11 cellular contexts compared by ENCODE assay signal in the genomic region with DNA sequence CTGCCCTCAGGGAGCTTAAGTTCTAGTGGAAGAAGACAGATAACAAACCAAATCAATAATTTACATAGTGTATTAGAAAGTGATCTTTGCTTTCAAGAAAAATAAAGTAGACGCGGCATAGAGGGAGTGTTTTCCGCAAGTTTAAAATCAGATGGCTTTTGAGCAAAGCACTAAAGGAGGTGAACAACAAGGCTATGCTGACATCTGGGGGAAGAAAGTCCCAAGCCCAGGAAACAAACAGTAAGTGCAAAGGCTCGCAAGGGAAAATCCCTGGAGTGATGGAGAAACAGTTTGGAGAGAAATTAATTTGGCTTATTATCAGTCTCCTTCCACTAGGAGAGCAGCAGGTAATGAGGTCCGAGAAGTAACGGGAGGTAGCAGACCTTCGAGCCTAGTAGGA. TPM values are rescaled to one million over a fixed set of nuclear protein-coding genes. Genes with fewer than 3 reads are reported as not detected.
DNase-seq lines count a peak whose midpoint lies in the region; ATAC-seq and TF ChIP-seq lines count a peak whose summit lies in the region.
"Had no signal": no experiment of that assay in that cellular context is flagged by ENCODE, and none has a peak within 500 bp of the region (broad histone marks: within the 10 kb centered on the region; RNA-seq: fewer than 3 reads in every experiment).

No MANE protein-coding gene starts in this region.

- intact Hi-C loops in activated naive CD4-positive, alpha-beta T cell treated with anti-CD3 and anti-CD28 coated beads for 36 hours (cut with micrococcal nuclease), result loop anchor here (2.0 to 5.0 kb wide), 2 partner anchors 189 to 569 kb away; no protein-coding TSS in a partner anchor

- H3K27ac Mint-ChIP-seq in activated naive CD4-positive, alpha-beta T cell treated with anti-CD3 and anti-CD28 coated beads for 36 hours, result no peak overlapping the region
- no peak overlapping the region for H3K27ac Mint-ChIP-seq in stimulated activated memory B cell treated with anti-CD40 and anti-IgM and Interleukin-4, amounts not matched to agents 10 μg/mL and 1 μg/mL and 100 μg/mL, for 72 hours

- no peak for ATAC-seq in stimulated activated memory B cell treated with anti-CD40 and anti-IgM and Interleukin-4, amounts not matched to agents 10 μg/mL and 1 μg/mL and 100 μg/mL, for 72 hours
- no peak for ATAC-seq in HG03520 (IDR thresholded peaks at IDR 0.05; ENCODE audit: unreplicated experiment)

- no peaks in the 10 kb centered on the region for H3K36me3 ChIP-seq in endocrine pancreas (ENCODE audit: control insufficient read depth, insufficient read depth, low read length)
- H3K36me3 ChIP-seq: HAP-1, left ventricle myocardium inferior had no signal

- no peak for TF ChIP-seq CTCF in foreskin fibroblast (IDR thresholded peaks at IDR 0.05; ENCODE audit: low read depth, low read length)

- peaks cover 5% of the 10 kb centered on the region for H3K4me1 ChIP-seq in endocrine pancreas (ENCODE audit: control insufficient read depth, insufficient read depth, low read length)

- H3K4me3 Mint-ChIP-seq in activated naive CD4-positive, alpha-beta T cell treated with anti-CD3 and anti-CD28 coated beads for 36 hours, result peak overlapping the region; percentile 92
- H3K4me3 Mint-ChIP-seq in stimulated activated memory B cell treated with anti-CD40 and anti-IgM and Interleukin-4, amounts not matched to agents 10 μg/mL and 1 μg/mL and 100 μg/mL, for 72 hours, result peak overlapping the region; percentile 27

- CTCF ChIA-PET in activated naive CD4-positive, alpha-beta T cell treated with anti-CD3 and anti-CD28 coated beads for 36 hours (lab: Charles Lee), result interaction anchor here (0.5 to 4.7 kb wide), 8 partner anchors 9 to 328 kb away, joined by 3 to 98 read pairs (median 5); no protein-coding TSS in a partner anchor

- H3K9ac ChIP-seq in endocrine pancreas (ENCODE audit: control insufficient read depth, insufficient read depth, low read length), result peak overlapping the region; percentile 33

- H3K9me3 Mint-ChIP-seq in activated naive CD4-positive, alpha-beta T cell treated with anti-CD3 and anti-CD28 coated beads for 36 hours, result no peaks in the 10 kb centered on the region
- no peaks in the 10 kb centered on the region for H3K9me3 Mint-ChIP-seq in stimulated activated memory B cell treated with anti-CD40 and anti-IgM and Interleukin-4, amounts not matched to agents 10 μg/mL and 1 μg/mL and 100 μg/mL, for 72 hours

- H3K36me3 Mint-ChIP-seq in activated naive CD4-positive, alpha-beta T cell treated with anti-CD3 and anti-CD28 coated beads for 36 hours (ENCODE audit: low read depth), result peaks cover 1% of the 10 kb centered on the region
- no peaks in the 10 kb centered on the region for H3K36me3 Mint-ChIP-seq in stimulated activated memory B cell treated with anti-CD40 and anti-IgM and Interleukin-4, amounts not matched to agents 10 μg/mL and 1 μg/mL and 100 μg/mL, for 72 hours

- H3K4me3 ChIP-seq in endocrine pancreas (ENCODE audit: control insufficient read depth, insufficient read depth, low read length) (no peak overlapping the region), foreskin fibroblast (ENCODE audit: low read depth in 1 of 2, low read length in 2 of 2) (no peak overlapping the region)

- no peaks in the 10 kb centered on the region for H3K27me3 ChIP-seq in endocrine pancreas (ENCODE audit: control insufficient read depth, insufficient read depth, low read length)

- H3K4me1 Mint-ChIP-seq in activated naive CD4-positive, alpha-beta T cell treated with anti-CD3 and anti-CD28 coated beads for 36 hours (ENCODE audit: low read depth), result peaks cover 31% of the 10 kb centered on the region
- peaks cover 35% of the 10 kb centered on the region for H3K4me1 Mint-ChIP-seq in stimulated activated memory B cell treated with anti-CD40 and anti-IgM and Interleukin-4, amounts not matched to agents 10 μg/mL and 1 μg/mL and 100 μg/mL, for 72 hours

- no peaks in the 10 kb centered on the region for H3K9me3 ChIP-seq in endocrine pancreas (ENCODE audit: control insufficient read depth, low read length)
- H3K9me3 ChIP-seq: HAP-1, left ventricle myocardium inferior had no signal

- no peak for DNase-seq in activated naive CD4-positive, alpha-beta T cell treated with anti-CD3 and anti-CD28 coated beads for 36 hours
- no peak for DNase-seq in activated naive CD4-positive, alpha-beta T cell treated with Interleukin-2 at 50 U/mL for 16 hours
- DNase-seq in SK-N-DZ (ENCODE audit: low spot score) (peak; percentile 25), foreskin fibroblast (no peak), LoVo (ENCODE audit: low spot score) (no peak)
- DNase-seq: left ventricle myocardium inferior, NCI-H187 had no signal

- peaks cover 5% of the 10 kb centered on the region for H3K27me3 Mint-ChIP-seq in activated naive CD4-positive, alpha-beta T cell treated with anti-CD3 and anti-CD28 coated beads for 36 hours (ENCODE audit: low read depth)
- H3K27me3 Mint-ChIP-seq in stimulated activated memory B cell treated with anti-CD40 and anti-IgM and Interleukin-4, amounts not matched to agents 10 μg/mL and 1 μg/mL and 100 μg/mL, for 72 hours, result peaks cover 28% of the 10 kb centered on the region

RNA-seq across cellular contexts. Expression of a gene that starts 1.9 kb away (rescaled TPM):
- 1 to 10 TPM; 3.9 to 4.3 TPM for total RNA-seq in activated naive CD4-positive, alpha-beta T cell treated with anti-CD3 and anti-CD28 coated beads for 36 hours
- polyA plus RNA-seq in SK-N-DZ (2014; cell fraction: cytosol; rRNA removed), result 4.6 and 5.5 TPM in 2 replicates
- polyA plus RNA-seq in SK-N-DZ (2014; cell fraction: nucleus; rRNA removed), result 2.1 and 5.5 TPM in 2 replicates

RNA-seq across cellular contexts. Expression of a gene that starts 46.9 kb away (rescaled TPM):
- total RNA-seq in activated naive CD4-positive, alpha-beta T cell treated with anti-CD3 and anti-CD28 coated beads for 36 hours, result 1 to 10 TPM; 1.0 to 1.2 TPM
- polyA plus RNA-seq in SK-N-DZ (2014; cell fraction: cytosol; rRNA removed), result 24.7 and 35.0 TPM in 2 replicates
- 15.8 and 16.6 TPM in 2 replicates for polyA plus RNA-seq in SK-N-DZ (2014; cell fraction: nucleus; rRNA removed)
